8 cellular contexts compared by ENCODE assay signal in the genomic region with DNA sequence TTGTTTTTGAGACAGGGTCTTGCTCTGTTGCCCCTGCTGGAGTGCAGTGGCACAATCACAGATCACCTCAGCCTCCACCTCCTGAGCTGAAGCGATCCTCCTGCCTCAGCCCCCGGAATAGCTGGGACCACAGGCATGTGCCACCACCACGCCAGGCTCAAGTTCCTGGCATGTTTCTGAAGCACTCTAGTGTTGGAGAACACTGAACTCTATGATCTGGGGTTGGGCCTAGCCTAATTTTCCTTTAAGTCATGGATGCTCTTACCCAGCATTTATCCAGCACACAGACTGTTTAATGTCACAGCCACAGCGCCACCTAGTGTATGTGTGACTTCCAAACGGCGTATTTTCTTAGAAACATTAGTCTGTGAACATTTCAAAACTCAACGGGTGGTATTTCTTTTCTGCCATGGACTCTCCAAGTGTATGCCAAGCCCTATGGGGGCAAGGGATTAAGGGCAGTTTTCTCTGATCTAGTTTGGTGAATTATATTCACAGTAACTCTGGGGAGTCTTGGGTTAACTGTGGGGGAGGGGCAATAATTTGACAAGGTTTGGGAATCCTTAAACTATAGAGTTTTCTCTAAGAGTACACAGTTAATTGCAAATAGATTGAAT.
DNase-seq lines count a peak whose midpoint lies in the region; ATAC-seq and TF ChIP-seq lines count a peak whose summit lies in the region.

No MANE protein-coding gene starts in this region.

- H3K23ac ChIP-seq in mesendoderm (ENCODE audit: low read length), result no peak overlapping the region

- no peak overlapping the region for H3K9ac ChIP-seq in mesendoderm (ENCODE audit: low read length)

- peak overlapping the region; percentile 37 for H3K4me3 Mint-ChIP-seq in activated CD8-positive, alpha-beta T cell treated with anti-CD3 and anti-CD28 coated beads for 36 hours

- H3K36me3 ChIP-seq in BJ (ENCODE audit: control insufficient read depth, insufficient read depth, low read length), result no peaks in the 10 kb centered on the region
- no peaks in the 10 kb centered on the region for H3K36me3 ChIP-seq in mesendoderm (ENCODE audit: control insufficient read depth, insufficient read depth, low read length)

- POLR2A ChIA-PET in BJ (lab: Charles Lee), result interaction anchor here (0.6 kb wide), 1 partner anchor 135 kb away, joined by 3 read pairs; no protein-coding TSS in a partner anchor
- POLR2A ChIA-PET in activated CD8-positive, alpha-beta T cell treated with anti-CD3 and anti-CD28 coated beads for 36 hours (lab: Charles Lee), result interaction anchor here (1.6 to 3.3 kb wide), 3 partner anchors 9 to 91 kb away, joined by 6 to 19 read pairs (median 11); a partner anchor contains a TSS

- peak; percentile 67 for ATAC-seq in HG03558 (IDR thresholded peaks at IDR 0.05; ENCODE audit: extremely low read depth, unreplicated experiment)
- peak; percentile 78 for ATAC-seq in activated CD8-positive, alpha-beta T cell treated with anti-CD3 and anti-CD28 coated beads for 36 hours

- no peak overlapping the region for H3K27ac ChIP-seq in mesendoderm (ENCODE audit: low read depth, low read length)

- peaks cover 43% of the 10 kb centered on the region for H3K4me1 Mint-ChIP-seq in activated CD8-positive, alpha-beta T cell treated with anti-CD3 and anti-CD28 coated beads for 36 hours (ENCODE audit: low read depth)

- peak; percentile 25 for DNase-seq in BJ (ENCODE audit: low read depth)
- peak; percentile 43 for DNase-seq in GM19240 (ENCODE audit: insufficient read length, low spot score)
- peak; percentile 92 for DNase-seq in NCI-H82 (lab: John Stamatoyannopoulos, UW)
- DNase-seq in activated CD8-positive, alpha-beta T cell treated with anti-CD3 and anti-CD28 coated beads for 36 hours, result peak; percentile 96
- peak; percentile 81 for DNase-seq in effector CD4-positive, alpha-beta T cell
- peak; percentile 89 for DNase-seq in mesendoderm
- DNase-seq in stimulated activated CD8-positive, alpha-beta memory T cell treated with anti-CD3 and anti-CD28 coated beads, Interleukin-15, amount 100 ng/mL, for 48 hours (ENCODE audit: low read depth in 2 of 2), result peak; percentile 55 to 63

- no peaks in the 10 kb centered on the region; the same call in 1 of the 2 replicates for H3K27me3 ChIP-seq in BJ (ENCODE audit: control insufficient read depth, insufficient read depth, low read length)
- H3K27me3 ChIP-seq in mesendoderm (ENCODE audit: insufficient read depth, low read length, poor library complexity), result no peaks in the 10 kb centered on the region

- no peak overlapping the region for H2BK5ac ChIP-seq in mesendoderm (ENCODE audit: low read length)

- H3K79me1 ChIP-seq in mesendoderm (ENCODE audit: low read length), result no peaks in the 10 kb centered on the region

- H3K4me2 ChIP-seq in mesendoderm (ENCODE audit: low read length), result no peak overlapping the region

- H3K4ac ChIP-seq in mesendoderm (ENCODE audit: low read depth, low read length), result no peak overlapping the region

- H2BK120ac ChIP-seq in mesendoderm (ENCODE audit: low read depth, low read length), result no peak overlapping the region

- CTCF ChIA-PET in BJ (lab: Yijun Ruan, JAX), result interaction anchor here (1.0 to 15.2 kb wide), 6 partner anchors 10 to 224 kb away, joined by 3 to 239 read pairs (median 16); a partner anchor contains a TSS
- CTCF ChIA-PET in activated CD8-positive, alpha-beta T cell treated with anti-CD3 and anti-CD28 coated beads for 36 hours (lab: Charles Lee), result interaction anchor here (0.6 to 10.8 kb wide), 12 partner anchors 8 to 224 kb away, joined by 3 to 255 read pairs (median 6); a partner anchor contains a TSS

- peak overlapping the region; percentile 91 for H3K27ac Mint-ChIP-seq in activated CD8-positive, alpha-beta T cell treated with anti-CD3 and anti-CD28 coated beads for 36 hours

- H3K4me1 ChIP-seq in mesendoderm (ENCODE audit: control insufficient read depth, low read depth, low read length), result no peaks in the 10 kb centered on the region

- H3K18ac ChIP-seq in mesendoderm (ENCODE audit: low read length), result no peak overlapping the region

- no peak overlapping the region for H4K5ac ChIP-seq in mesendoderm (ENCODE audit: low read length)

- intact Hi-C loops in activated CD8-positive, alpha-beta T cell treated with anti-CD3 and anti-CD28 coated beads for 36 hours (cut with micrococcal nuclease), result loop anchor here (1.0 to 10.0 kb wide), 2 partner anchors 98 to 224 kb away; no protein-coding TSS in a partner anchor

- H2AK5ac ChIP-seq in mesendoderm (ENCODE audit: low read length), result no peak overlapping the region

- peaks cover 4% of the 10 kb centered on the region for H3K36me3 Mint-ChIP-seq in activated CD8-positive, alpha-beta T cell treated with anti-CD3 and anti-CD28 coated beads for 36 hours (ENCODE audit: low read depth)

- peak; percentile 74 for TF ChIP-seq CTCF in BJ (IDR thresholded peaks at IDR 0.05; ENCODE audit: insufficient read depth, low read depth, low read length)
- TF ChIP-seq CTCF in activated CD8-positive, alpha-beta T cell treated with anti-CD3 and anti-CD28 coated beads for 36 hours (IDR thresholded peaks at IDR 0.05), result peak; percentile 88

- H3K9me3 Mint-ChIP-seq in activated CD8-positive, alpha-beta T cell treated with anti-CD3 and anti-CD28 coated beads for 36 hours, result no peaks in the 10 kb centered on the region

- H3K79me2 ChIP-seq in mesendoderm (ENCODE audit: control insufficient read depth, insufficient read depth, low read length), result no peaks in the 10 kb centered on the region

- WGBS in mesendoderm (ENCODE audit: extremely low coverage, insufficient coverage, low lambda C conversion rate), result no CpG with 5 or more reads among the region's 7 CpGs

- H3K4me3 ChIP-seq in BJ (ENCODE audit: low read depth, low read length), result no peak overlapping the region
- H3K4me3 ChIP-seq in mesendoderm (ENCODE audit: low read length), result no peak overlapping the region

- no peak overlapping the region for H2BK15ac ChIP-seq in mesendoderm (replicated peaks; ENCODE audit: low read depth)

- H3K27me3 Mint-ChIP-seq in activated CD8-positive, alpha-beta T cell treated with anti-CD3 and anti-CD28 coated beads for 36 hours, result peaks cover 4% of the 10 kb centered on the region

- H4K8ac ChIP-seq in mesendoderm (ENCODE audit: low read depth, low read length), result peak overlapping the region; percentile 87

- no peak overlapping the region for H3K56ac ChIP-seq in mesendoderm (ENCODE audit: low read length)

Comparison
In these comparisons a context has a peak if more than half of its experiments do, and no peak if none do; other contexts are left out.
1. DNase-seq: peak in every context shown above with its lines; median percentile 96 in activated CD8-positive, alpha-beta T cell treated with anti-CD3 and anti-CD28 coated beads for 36 hours; 92 in NCI-H82; 89 in mesendoderm; 81 in effector CD4-positive, alpha-beta T cell; 59 in stimulated activated CD8-positive, alpha-beta memory T cell treated with anti-CD3 and anti-CD28 coated beads, Interleukin-15, amount 100 ng/mL, for 48 hours; 43 in GM19240; 25 in BJ.